ENCODE assay signal across 16 cellular contexts in the genomic region with DNA sequence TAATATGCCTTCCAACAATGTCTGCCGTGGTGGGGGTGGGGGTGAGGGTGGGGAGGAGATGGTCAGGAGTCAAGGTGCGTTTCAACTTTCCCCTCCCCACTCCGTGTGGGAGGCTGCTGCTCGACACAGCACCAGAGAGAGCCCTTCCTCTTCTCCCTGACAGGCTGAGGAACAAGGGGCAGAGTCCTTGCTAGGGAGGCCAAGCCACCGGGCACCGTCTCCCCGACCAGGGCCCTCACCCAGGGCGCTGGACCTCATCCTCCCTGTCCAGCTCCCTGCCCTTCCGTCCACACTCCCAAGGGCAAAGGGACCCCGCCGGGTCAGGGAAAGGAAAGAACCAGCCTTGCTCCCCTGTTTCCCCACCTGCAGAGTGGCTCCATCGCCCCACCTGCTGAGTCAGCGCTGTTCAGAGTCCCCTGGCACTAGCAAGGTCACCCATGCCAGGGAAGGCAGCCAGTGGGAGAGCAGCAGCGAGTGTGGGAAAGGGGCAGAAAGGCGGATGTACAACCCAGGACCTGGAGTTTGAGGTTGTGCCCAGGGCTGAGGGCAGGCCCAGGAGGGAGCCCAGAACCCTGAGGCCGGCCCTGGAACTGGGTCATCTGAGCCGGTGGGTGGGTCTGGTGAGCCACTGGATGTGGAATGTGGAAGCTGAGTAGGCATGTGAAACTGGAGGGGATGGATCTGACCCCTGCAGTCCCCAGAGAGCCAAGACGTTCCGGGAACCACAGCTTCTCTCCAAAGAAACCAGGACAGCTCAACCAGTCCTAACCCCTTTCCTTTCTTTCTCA. TPM values are rescaled to one million over a fixed set of nuclear protein-coding genes. Genes with fewer than 3 reads are reported as not detected.
DNase-seq lines count a peak whose midpoint lies in the region; ATAC-seq and TF ChIP-seq lines count a peak whose summit lies in the region.
"Had no signal": no experiment of that assay in that cellular context is flagged by ENCODE, and none has a peak within 500 bp of the region (broad histone marks: within the 10 kb centered on the region; RNA-seq: fewer than 3 reads in every experiment).

No MANE protein-coding gene starts in this region.

- H3K9me3 Mint-ChIP-seq in chondrocyte (ENCODE audit: low read depth) = no peaks in the 10 kb centered on the region
- H3K9me3 Mint-ChIP-seq: central memory CD8-positive, alpha-beta T cell; HFFc6; memory B cell had no signal

- no peaks in the 10 kb centered on the region for H3K27me3 ChIP-seq in right lobe of liver

- H3K27me3 Mint-ChIP-seq in chondrocyte (ENCODE audit: low read depth) = peaks cover 5% of the 10 kb centered on the region

- no peaks in the 10 kb centered on the region for H3K36me3 Mint-ChIP-seq in chondrocyte (ENCODE audit: low read depth)
- H3K36me3 Mint-ChIP-seq: memory B cell had no signal

- no peak for TF ChIP-seq POLR2A in right lobe of liver (IDR thresholded peaks at IDR 0.05)

- H3K27ac ChIP-seq in right lobe of liver = no peak overlapping the region
- H3K27ac ChIP-seq: VCaP had no signal

- H3K36me3 ChIP-seq in right lobe of liver = no peaks in the 10 kb centered on the region

- peak overlapping the region; percentile 49 for H3K27ac Mint-ChIP-seq in chondrocyte (ENCODE audit: unreplicated experiment)
- H3K27ac Mint-ChIP-seq: HFFc6, memory B cell had no signal

- TF ChIP-seq CTCF in chondrocyte (IDR thresholded peaks at IDR 0.05) (no peak), right lobe of liver (IDR thresholded peaks at IDR 0.05) (no peak)

- intact Hi-C loops in right lobe of liver (cut with DNase I) = no loop called here

- DNase-seq in HT1080 (ENCODE audit: low read depth) (peak; percentile 60), chondrocyte (ENCODE audit: low spot score) (no peak), right lobe of liver (peak; percentile 67 to 92 (median 85)), stromal cell of bone marrow (ENCODE audit: low read depth) (peak; percentile 54), GDM1 (lab: John Stamatoyannopoulos, UW) (no peak), NCI-H2171 treated with DMSO at 0.1 percent for 48 hours (lab: John Stamatoyannopoulos, UW) (no peak)
- DNase-seq in activated naive CD4-positive, alpha-beta T cell treated with anti-CD3 and anti-CD28 coated beads, Interleukin-2, amount 50 U/mL, for 16 hours = no peak
- DNase-seq: activated T-cell treated with anti-CD3 and anti-CD28 coated beads, Interleukin-2, amount 50 U/mL, for 1 hour; HFFc6; Karpas-422; NCI-H345; SHP77 had no signal

- peak; percentile 83 to 92 (median 86) for ATAC-seq in right lobe of liver

- H3K4me3 Mint-ChIP-seq in chondrocyte (ENCODE audit: unreplicated experiment) = no peak overlapping the region
- H3K4me3 Mint-ChIP-seq: central memory CD8-positive, alpha-beta T cell; HFFc6; memory B cell had no signal

- peaks cover 13% of the 10 kb centered on the region for H3K4me1 Mint-ChIP-seq in chondrocyte (ENCODE audit: low read depth)
- H3K4me1 Mint-ChIP-seq: central memory CD8-positive, alpha-beta T cell; memory B cell had no signal

- WGBS in right lobe of liver (ENCODE audit: insufficient coverage, low coverage, low lambda C conversion rate, missing lambda C conversion rate) = 31% methylated on average over 3 of the region's 19 CpGs

- H3K9me3 ChIP-seq in right lobe of liver = no peaks in the 10 kb centered on the region

- H3K4me3 ChIP-seq in right lobe of liver = peak overlapping the region in 2 of 3 donors; percentile 29 to 42
- H3K4me3 ChIP-seq: skin epidermis had no signal

- H3K4me1 ChIP-seq in right lobe of liver = peaks cover 0 to 8% (median 0%) of the 10 kb centered on the region in 4 donors

RNA-seq across cellular contexts. Expression of a gene that starts 47.2 kb away (rescaled TPM):
- total RNA-seq in HT1080 (2014; rRNA removed; shearing (Covaris generic)) = 22.9 and 27.9 TPM in 2 replicates
- polyA plus RNA-seq in HT1080 (2015; cell fraction: cytosol; rRNA removed) = 20.1 and 21.8 TPM in 2 replicates
- 19.3 and 20.0 TPM in 2 replicates for polyA plus RNA-seq in HT1080 (2015; cell fraction: nucleus; rRNA removed)
- total RNA-seq in chondrocyte (9.6 to 13.1 TPM (median 10.7 TPM) in 3 replicates), right lobe of liver (1 to 10 TPM; 3.6 to 6.3 (median 5.0) TPM)

Comparison
In these comparisons a context has a peak if more than half of its experiments do, and no peak if none do; other contexts are left out.
1. DNase-seq: peak in HT1080 (single experiment), right lobe of liver (3 of 3) and stromal cell of bone marrow (single experiment); none in chondrocyte (single experiment), GDM1 (single experiment), activated naive CD4-positive, alpha-beta T cell treated with anti-CD3 and anti-CD28 coated beads, Interleukin-2, amount 50 U/mL, for 16 hours (single experiment) and NCI-H2171 treated with DMSO at 0.1 percent for 48 hours (single experiment).